Comparison of ENCODE assay signal across 15 cellular contexts in the genomic region with DNA sequence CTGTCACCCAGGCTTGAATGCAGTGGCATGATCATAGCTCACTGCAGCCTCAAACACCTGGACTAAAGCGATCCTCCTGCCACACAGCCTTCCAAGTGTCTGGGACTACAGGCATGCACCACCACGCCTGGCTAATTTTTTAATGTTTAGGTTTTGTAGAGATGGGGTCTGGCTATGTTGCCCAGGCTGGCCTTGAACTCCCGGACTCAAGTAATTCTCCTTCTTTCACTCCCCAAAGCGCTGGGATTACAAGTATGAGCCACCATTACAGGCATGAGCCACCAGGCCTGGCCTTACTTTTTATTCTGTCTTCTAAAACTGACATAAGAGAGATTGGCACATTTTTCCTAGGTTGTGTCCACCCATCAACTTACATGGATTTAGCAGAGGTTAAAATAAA. TPM values are rescaled to one million over a fixed set of nuclear protein-coding genes. Genes with fewer than 3 reads are reported as not detected.
"Had no signal": no experiment of that assay in that cellular context is flagged by ENCODE, and none has a peak within 500 bp of the region (broad histone marks: within the 10 kb centered on the region; RNA-seq: fewer than 3 reads in every experiment).

No MANE protein-coding gene starts in this region.

- H3K27ac Mint-ChIP-seq: activated CD4-positive, alpha-beta memory T cell treated with anti-CD3 and anti-CD28 coated beads, Interleukin-2, amount 10 ng/mL, durations not matched to agents 7 days and 5 days; activated CD4-positive, alpha-beta T cell treated with anti-CD3 and anti-CD28 coated beads for 36 hours; activated naive CD8-positive, alpha-beta T cell treated with anti-CD3 and anti-CD28 coated beads for 36 hours; activated T-cell treated with anti-CD3 and anti-CD28 coated beads, Interleukin-2, amount 50 U/mL, for 72 hours; mesothelial cell of epicardium; naive B cell had no signal

- ATAC-seq: activated CD4-positive, alpha-beta T cell treated with anti-CD3 and anti-CD28 coated beads for 36 hours; activated T-cell treated with anti-CD3 and anti-CD28 coated beads, Interleukin-2, amount 50 U/mL, for 72 hours; stimulated activated naive CD8-positive, alpha-beta T cell treated with anti-CD3 and anti-CD28 coated beads, Interleukin-15, Interleukin-2, amounts not matched to agents 100 U/mL and 50 U/mL, for 24 hours had no signal

- H3K4me3 Mint-ChIP-seq: activated CD4-positive, alpha-beta memory T cell treated with anti-CD3 and anti-CD28 coated beads, Interleukin-2, amount 10 ng/mL, durations not matched to agents 7 days and 5 days; activated CD4-positive, alpha-beta T cell treated with anti-CD3 and anti-CD28 coated beads for 36 hours; activated naive CD8-positive, alpha-beta T cell treated with anti-CD3 and anti-CD28 coated beads for 36 hours; activated T-cell treated with anti-CD3 and anti-CD28 coated beads, Interleukin-2, amount 50 U/mL, for 72 hours; mesothelial cell of epicardium had no signal

- H3K9me3 ChIP-seq: neutrophil, tibial nerve had no signal

- H3K9me3 Mint-ChIP-seq: activated CD4-positive, alpha-beta memory T cell treated with anti-CD3 and anti-CD28 coated beads, Interleukin-2, amount 10 ng/mL, durations not matched to agents 7 days and 5 days; activated naive CD8-positive, alpha-beta T cell treated with anti-CD3 and anti-CD28 coated beads for 36 hours; mesothelial cell of epicardium had no signal

- H3K36me3 Mint-ChIP-seq: activated naive CD8-positive, alpha-beta T cell treated with anti-CD3 and anti-CD28 coated beads for 36 hours; mesothelial cell of epicardium; naive B cell had no signal

- DNase-seq: activated CD4-positive, alpha-beta memory T cell treated with anti-CD3 and anti-CD28 coated beads, Interleukin-2, amount 10 ng/mL, durations not matched to agents 7 days and 5 days; activated CD4-positive, alpha-beta T cell treated with anti-CD3 and anti-CD28 coated beads for 36 hours; activated gamma-delta T cell treated with Interleukin-2 at 50 U/mL for 16 hours; activated naive CD8-positive, alpha-beta T cell treated with anti-CD3 and anti-CD28 coated beads for 36 hours; activated T-cell treated with anti-CD3 and anti-CD28 coated beads, Interleukin-2, amount 50 U/mL, for 72 hours; foreskin fibroblast; head of caudate nucleus; naive B cell; stimulated activated CD4-positive, alpha-beta T cell treated with anti-CD3 and anti-CD28 coated beads, Interleukin-2, amount 100 ng/mL, for 48 hours; stimulated activated CD8-positive, alpha-beta memory T cell treated with anti-CD3 and anti-CD28 coated beads, Interleukin-4, amount 100 ng/mL, for 48 hours; stimulated activated naive CD8-positive, alpha-beta T cell treated with anti-CD3 and anti-CD28 coated beads, Interleukin-15, Interleukin-2, amounts not matched to agents 100 U/mL and 50 U/mL, for 24 hours; T-helper 9 cell had no signal

- H3K27ac ChIP-seq: neutrophil, tibial nerve had no signal

- H3K27me3 ChIP-seq: tibial nerve had no signal

- H3K4me1 Mint-ChIP-seq: activated CD4-positive, alpha-beta memory T cell treated with anti-CD3 and anti-CD28 coated beads, Interleukin-2, amount 10 ng/mL, durations not matched to agents 7 days and 5 days; activated CD4-positive, alpha-beta T cell treated with anti-CD3 and anti-CD28 coated beads for 36 hours; activated naive CD8-positive, alpha-beta T cell treated with anti-CD3 and anti-CD28 coated beads for 36 hours; naive B cell had no signal

- H3K36me3 ChIP-seq: neutrophil, tibial nerve had no signal

- H3K4me3 ChIP-seq: tibial nerve had no signal

RNA-seq across cellular contexts. Expression of gene TACC2, which starts 33.3 kb away (rescaled TPM):
- total RNA-seq: activated CD4-positive, alpha-beta memory T cell treated with anti-CD3 and anti-CD28 coated beads, Interleukin-2, amount 10 ng/mL, durations not matched to agents 7 days and 5 days; activated CD4-positive, alpha-beta T cell treated with anti-CD3 and anti-CD28 coated beads for 36 hours; activated naive CD8-positive, alpha-beta T cell treated with anti-CD3 and anti-CD28 coated beads for 36 hours had no signal
